Comparison of ENCODE assay signal across 8 cellular contexts in genomic region chr19:20661150-20661819, GRCh38. TPM values are rescaled to one million over a fixed set of nuclear protein-coding genes. Genes with fewer than 3 reads are reported as not detected.
A peak's percentile ranks its signal among the peaks of the same experiment; 100 is the strongest.
DNase-seq lines count a peak whose midpoint lies in the region; ATAC-seq, FAIRE-seq and TF ChIP-seq lines count a peak whose summit lies in the region.

Gene ZNF626, minus strand, starts transcription at chr19:20661571. Its CDS starts 125 bp downstream, at chr19:20661446.

- no peaks in the 10 kb centered on the region for H3K4me1 ChIP-seq in foreskin keratinocyte

- no peak for FAIRE-seq in GM18507 (lab: Jason Lieb, UNC)
- peak; percentile 55 for FAIRE-seq in RCC 7860 (lab: Jason Lieb, UNC)

- H3K36me3 Mint-ChIP-seq in nephron progenitor cell (ENCODE audit: low read depth), result peaks cover 61% of the 10 kb centered on the region
- peaks cover 52 to 60% of the 10 kb centered on the region in 2 donors for H3K36me3 Mint-ChIP-seq in stimulated activated naive B cell treated with anti-CD40 and anti-IgM and Interleukin-4, amounts not matched to agents 10 μg/mL and 1 μg/mL and 100 μg/mL, for 72 hours

- H3K9me3 Mint-ChIP-seq in nephron progenitor cell, result peaks cover 95% of the 10 kb centered on the region
- peaks cover 15 to 24% of the 10 kb centered on the region in 2 donors for H3K9me3 Mint-ChIP-seq in stimulated activated naive B cell treated with anti-CD40 and anti-IgM and Interleukin-4, amounts not matched to agents 10 μg/mL and 1 μg/mL and 100 μg/mL, for 72 hours

- no peaks in the 10 kb centered on the region for H3K4me1 Mint-ChIP-seq in nephron progenitor cell
- peaks cover 30 to 56% of the 10 kb centered on the region in 2 donors for H3K4me1 Mint-ChIP-seq in stimulated activated naive B cell treated with anti-CD40 and anti-IgM and Interleukin-4, amounts not matched to agents 10 μg/mL and 1 μg/mL and 100 μg/mL, for 72 hours

- H3K4me3 Mint-ChIP-seq in nephron progenitor cell, result peak within 1 kb of the TSS; percentile 94
- H3K4me3 Mint-ChIP-seq in stimulated activated naive B cell treated with anti-CD40 and anti-IgM and Interleukin-4, amounts not matched to agents 10 μg/mL and 1 μg/mL and 100 μg/mL, for 72 hours, result peak within 1 kb of the TSS; percentile 96

- ATAC-seq in HG03108 (IDR thresholded peaks at IDR 0.05; ENCODE audit: unreplicated experiment), result peak; percentile 66
- peak; percentile 92 for ATAC-seq in foreskin keratinocyte
- peak; percentile 93 to 95 for ATAC-seq in stimulated activated naive B cell treated with anti-CD40 and anti-IgM and Interleukin-4, amounts not matched to agents 10 μg/mL and 1 μg/mL and 100 μg/mL, for 72 hours (replicated peaks)

- TF ChIP-seq CTCF in foreskin keratinocyte (conservative IDR thresholded peaks at IDR 0.05), result no peak
- TF ChIP-seq CTCF in nephron progenitor cell (IDR thresholded peaks at IDR 0.05), result no peak

- no peaks in the 10 kb centered on the region for H3K27me3 ChIP-seq in foreskin keratinocyte

- H3K27me3 Mint-ChIP-seq in nephron progenitor cell (ENCODE audit: low read depth, poor library complexity), result peaks cover 5% of the 10 kb centered on the region
- H3K27me3 Mint-ChIP-seq in stimulated activated naive B cell treated with anti-CD40 and anti-IgM and Interleukin-4, amounts not matched to agents 10 μg/mL and 1 μg/mL and 100 μg/mL, for 72 hours, result no peaks in the 10 kb centered on the region

- DNase-seq in GM18507 (ENCODE audit: extremely low spot score, insufficient read length, low read depth), result peak; percentile 4
- peak; percentile 79 for DNase-seq in RCC 7860 (ENCODE audit: low spot score)
- peak; percentile 54 to 80 (median 70) for DNase-seq in activated naive CD4-positive, alpha-beta T cell (lab: John Stamatoyannopoulos, UW)
- peak; percentile 88 to 94 for DNase-seq in foreskin keratinocyte
- DNase-seq in nephron progenitor cell, result peak; percentile 91
- peak; percentile 94 for DNase-seq in stimulated activated naive B cell treated with anti-CD40 and anti-IgM and Interleukin-4, amounts not matched to agents 10 μg/mL and 1 μg/mL and 100 μg/mL, for 72 hours
- DNase-seq in NCI-H1930 (lab: John Stamatoyannopoulos, UW), result no peak

- peak within 1 kb of the TSS; percentile 69 for H3K27ac ChIP-seq in foreskin keratinocyte

- H3K27ac Mint-ChIP-seq in nephron progenitor cell, result peak within 1 kb of the TSS; percentile 99
- H3K27ac Mint-ChIP-seq in stimulated activated naive B cell treated with anti-CD40 and anti-IgM and Interleukin-4, amounts not matched to agents 10 μg/mL and 1 μg/mL and 100 μg/mL, for 72 hours, result peak within 1 kb of the TSS; percentile 99

RNA-seq across cellular contexts. Expression of gene ZNF626, which starts in this region (rescaled TPM):
- total RNA-seq in foreskin keratinocyte, result 5.6 and 6.9 TPM in 2 replicates
- polyA plus RNA-seq in foreskin keratinocyte, result 1.6 and 2.2 TPM in 2 replicates

Comparison
In these comparisons a context has a peak if more than half of its experiments do, and no peak if none do; other contexts are left out.
1. DNase-seq: peak in GM18507 (single experiment), RCC 7860 (single experiment), activated naive CD4-positive, alpha-beta T cell (4 of 4), foreskin keratinocyte (2 of 2), nephron progenitor cell (single experiment) and stimulated activated naive B cell treated with anti-CD40 and anti-IgM and Interleukin-4, amounts not matched to agents 10 μg/mL and 1 μg/mL and 100 μg/mL, for 72 hours (single experiment); none in NCI-H1930 (0 of 2).
2. Peak in every context shown above with its lines, with median percentiles within 50 percentile points of each other: ATAC-seq.